1 cellular context compared by ENCODE assay signal in genomic region chr7:129574487-129574886, GRCh38.
TF ChIP-seq lines count a peak whose summit lies in the region.

No MANE protein-coding gene starts in this region.

TF ChIP-seq in endothelial cell of umbilical vein, 7 proteins besides CTCF, POLR2A, EP300 and RAD21 (continued from another document):
- no peak for TF ChIP-seq MYC (IDR thresholded peaks at IDR 0.05; ENCODE audit: low read depth, low read length)
